ENCODE assay signal across 15 cellular contexts in the genomic region with DNA sequence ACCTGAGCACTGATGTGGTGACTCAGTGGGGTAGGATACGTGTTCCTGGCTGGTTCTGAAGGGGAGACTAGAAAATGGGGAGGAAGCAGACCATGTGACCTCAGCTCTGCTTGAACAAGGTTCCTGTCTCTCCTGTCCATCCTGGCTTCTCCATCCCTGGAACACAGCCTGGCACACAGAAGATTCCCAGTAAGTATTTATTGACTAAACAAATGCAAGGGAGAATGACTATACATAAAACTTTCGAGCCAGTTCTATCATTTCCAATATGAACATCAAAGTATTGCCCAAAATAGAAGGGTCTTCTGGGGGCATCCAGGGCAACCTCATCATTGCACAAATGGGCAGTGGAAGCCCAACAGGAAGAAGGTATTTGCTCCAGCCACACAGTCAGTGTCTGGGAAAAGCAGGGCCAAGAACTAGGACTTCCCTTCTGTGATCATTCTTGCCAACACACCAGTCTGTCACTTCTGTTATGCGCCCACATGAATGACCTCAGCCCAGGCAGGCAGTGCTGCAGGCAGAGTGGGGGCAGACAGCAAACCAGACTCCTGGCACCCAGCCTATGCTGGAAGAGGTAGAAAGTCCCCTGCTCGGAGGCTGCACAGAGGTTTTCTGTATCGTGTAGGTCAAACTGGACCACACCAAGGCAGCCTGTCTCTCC. TPM values are rescaled to one million over a fixed set of nuclear protein-coding genes. Genes with fewer than 3 reads are reported as not detected.
DNase-seq lines count a peak whose midpoint lies in the region; ATAC-seq, FAIRE-seq and TF ChIP-seq lines count a peak whose summit lies in the region.
"Had no signal": no experiment of that assay in that cellular context is flagged by ENCODE, and none has a peak within 500 bp of the region (broad histone marks: within the 10 kb centered on the region; RNA-seq: fewer than 3 reads in every experiment).

No MANE protein-coding gene starts in this region.

- DNase-seq in EL, result peak; percentile 86
- peak; percentile 61 for DNase-seq in GM12878 (ENCODE audit: low read depth, low spot score)
- no peak for DNase-seq in nephron progenitor cell
- no peak for DNase-seq in GM19238 (ENCODE audit: insufficient read length, low spot score)
- no peak for DNase-seq in activated naive CD4-positive, alpha-beta T cell treated with anti-CD3 and anti-CD28 coated beads, Interleukin-2, amount 50 U/mL, for 16 hours
- DNase-seq in NCI-H1930 (lab: John Stamatoyannopoulos, UW), result no peak
- DNase-seq in spleen, result no peak
- DNase-seq: cortex of kidney, NCI-H1417 treated with DMSO at 0.1 percent for 48 hours, NCI-H774, SHP77, stomach had no signal

- H3K27me3 ChIP-seq in GM12878 (replicated peaks in 1 of 2; ENCODE audit: control insufficient read depth in 2 of 2, insufficient read depth in 2 of 2, low read length in 1 of 2) (peaks cover 0 to 2% of the 10 kb centered on the region in 2 experiments; a peak in 1 of 4 replicates), spleen (replicated peaks in 1 of 7) (peaks cover 0 to 25% (median 2%) of the 10 kb centered on the region in 7 donors)

- no peaks in the 10 kb centered on the region for H4K20me1 ChIP-seq in GM12878 (ENCODE audit: control insufficient read depth, insufficient read depth)
- H4K20me1 ChIP-seq: BLaER1 treated with 17β-estradiol and CSF1 and Interleukin-3, amounts not matched to agents 10 nM and 100 nM had no signal

- in situ Hi-C loops in GM12878 (cut with MboI), result no loop called here

- H3K4me3 ChIP-seq in GM12878, result no peak overlapping the region
- no peak overlapping the region for H3K4me3 ChIP-seq in spleen
- H3K4me3 ChIP-seq: BLaER1 treated with 17β-estradiol and CSF1 and Interleukin-3, amounts not matched to agents 10 nM and 100 nM; stomach had no signal

- H3K9ac ChIP-seq in GM12878 (ENCODE audit: control insufficient read depth, insufficient read depth, low read length), result no peak overlapping the region
- H3K9ac ChIP-seq: BLaER1 treated with 17β-estradiol and CSF1 and Interleukin-3, amounts not matched to agents 10 nM and 100 nM had no signal

- H2AFZ ChIP-seq in GM12878 (ENCODE audit: control insufficient read depth, low read depth, low read length), result no peak overlapping the region

- no peak for FAIRE-seq in GM12878 (lab: Jason Lieb, UNC)

- intact Hi-C loops in GM12878 (cut with micrococcal nuclease; ENCODE audit: unreplicated experiment), result loop anchor here (10.0 kb wide), 1 partner anchor 347 kb away; no protein-coding TSS in a partner anchor
- intact Hi-C loops in spleen (cut with DNase I; ENCODE audit: low total_unique reads), result no loop called here

- TF ChIP-seq CTCF in GM12878 (IDR thresholded peaks at IDR 0.05 in 2 of 3, conservative IDR thresholded peaks at IDR 0.05 in 1 of 3; ENCODE audit: control insufficient read depth in 2 of 3, extremely low read depth in 1 of 3, insufficient read depth in 1 of 3, low read depth in 3 of 3, low read length in 3 of 3), result no peak
- no peak for TF ChIP-seq CTCF in nephron progenitor cell (IDR thresholded peaks at IDR 0.05)
- TF ChIP-seq CTCF in spleen (IDR thresholded peaks at IDR 0.05 in 8 of 11, conservative IDR thresholded peaks at IDR 0.05 in 3 of 11), result no peak

- POLR2A ChIA-PET in GM12878 (lab: Charles Lee), result no interaction called here

- H3K9me3 ChIP-seq in GM12878 (replicated peaks; ENCODE audit: control insufficient read depth, insufficient read depth, low read length) (no peaks in the 10 kb centered on the region; the same call in 2 of the 3 replicates), spleen (peaks cover 0 to 38% (median 19%) of the 10 kb centered on the region in 8 donors)

- CTCF ChIA-PET in GM12878 (lab: Yijun Ruan, JAX), result no interaction called here

- H3K27ac Mint-ChIP-seq in nephron progenitor cell, result no peak overlapping the region

- WGBS in GM12878 (ENCODE audit: insufficient coverage, insufficient replicate concordance, low lambda C conversion rate, missing lambda C conversion rate), result 0% methylated on average over 5 of the region's 5 CpGs
- WGBS in spleen, 5 donors, result 65 to 73% (median 69%) methylated on average over 4 to 5 of the region's 5 CpGs

- TF ChIP-seq POLR2A in GM12878 (IDR thresholded peaks at IDR 0.05; ENCODE audit: low read depth, low read length), result no peak
- no peak for TF ChIP-seq POLR2A in spleen (IDR thresholded peaks at IDR 0.05)

- SMC1A ChIA-PET in GM12878 (lab: Charles Lee; ENCODE audit: uncharacterized antibody, unreplicated experiment), result no interaction called here

- peaks cover 38% of the 10 kb centered on the region for H3K9me3 Mint-ChIP-seq in nephron progenitor cell

- peaks cover 10% of the 10 kb centered on the region for H3K4me1 ChIP-seq in GM12878 (ENCODE audit: control insufficient read depth, insufficient read depth, low read length)
- H3K4me1 ChIP-seq in spleen, result peaks cover 5 to 9% (median 8%) of the 10 kb centered on the region in 6 donors

- H3K4me1 Mint-ChIP-seq in nephron progenitor cell, result peaks cover 56% of the 10 kb centered on the region

- no peak overlapping the region for H3K4me2 ChIP-seq in GM12878 (ENCODE audit: control insufficient read depth, insufficient read depth)

- peak; percentile 60 for ATAC-seq in HG03432 (IDR thresholded peaks at IDR 0.05; ENCODE audit: unreplicated experiment)
- peak; percentile 86 for ATAC-seq in GM12878

- H3K36me3 ChIP-seq in GM12878 (ENCODE audit: control insufficient read depth in 2 of 2, insufficient read depth in 2 of 2, low read length in 1 of 2) (no peaks in the 10 kb centered on the region), spleen (no peaks in the 10 kb centered on the region)
- H3K36me3 ChIP-seq: stomach had no signal

- peaks cover 21% of the 10 kb centered on the region for H3K27me3 Mint-ChIP-seq in nephron progenitor cell (ENCODE audit: low read depth, poor library complexity)

- H3K27ac ChIP-seq in GM12878 (ENCODE audit: control insufficient read depth, insufficient read depth), result no peak overlapping the region
- no peak overlapping the region for H3K27ac ChIP-seq in spleen
- H3K27ac ChIP-seq: BLaER1 treated with 17β-estradiol and CSF1 and Interleukin-3, amounts not matched to agents 10 nM and 100 nM; stomach had no signal

- TF ChIP-seq RAD21 in GM12878 (IDR thresholded peaks at IDR 0.05; ENCODE audit: insufficient read depth, low read depth, low read length), result no peak

- H3K36me3 Mint-ChIP-seq in nephron progenitor cell (ENCODE audit: low read depth), result peaks cover 7% of the 10 kb centered on the region

- TF ChIP-seq EP300 in GM12878 (IDR thresholded peaks at IDR 0.05; ENCODE audit: borderline replicate concordance in 1 of 2, control insufficient read depth in 1 of 2, low read depth in 2 of 2, low read length in 2 of 2), result no peak

- H3K4me3 Mint-ChIP-seq in nephron progenitor cell, result peak overlapping the region; percentile 63

- BruUV-seq in GM12878 (replicated peaks; lab: Mats Ljungman, UMichigan), result no TSS peak

- RAD21 ChIA-PET in GM12878 (lab: Charles Lee; ENCODE audit: unreplicated experiment), result no interaction called here

- H3K79me2 ChIP-seq in GM12878 (ENCODE audit: control insufficient read depth, insufficient read depth, low read length), result no peaks in the 10 kb centered on the region

RNA-seq across cellular contexts. Expression of gene SERPINA9, which starts 5.6 kb away (rescaled TPM):
- not detected in 2 replicates for total RNA-seq in GM12878 (2013; cell fraction: nucleolus; rRNA removed)
- total RNA-seq in GM12878 (2014; rRNA removed), result not detected in 2 replicates
- total RNA-seq in GM12878 (2014; rRNA removed; fragmentation: Illumina TruSeq; extraction: Trizol), result not detected in 2 replicates
- not detected in 2 replicates for total RNA-seq in GM12878 (2021)
- polyA plus RNA-seq in GM12878 (2011; ENCODE audit: low read depth), result not detected
- polyA plus RNA-seq in GM12878 (2011; rRNA removed), result 0.05 TPM in 1 of 2 replicates, not detected in the other
- polyA plus RNA-seq in GM12878 (2011; cell fraction: cytosol; rRNA removed), result 0.07 TPM in 1 of 2 replicates, not detected in the other
- 0.10 TPM in 1 of 2 replicates, not detected in the other for polyA plus RNA-seq in GM12878 (2011; cell fraction: nucleus; rRNA removed)
- polyA plus RNA-seq in GM12878 (2012), result 0.11 TPM in 1 of 2 replicates, not detected in the other
- polyA plus RNA-seq in GM12878 (2014; fragmentation: Illumina TruSeq; extraction: Trizol), result not detected in 2 replicates
- not detected for polyA plus RNA-seq in GM12878 (2014; fragmentation: Nextera tagmentation; extraction: Ambion mirVana)
- polyA plus RNA-seq in GM12878 (2014; rRNA removed), result not detected in 2 replicates
- polyA plus RNA-seq in GM12878 (2016; fragmentation: Nextera tagmentation; extraction: Ambion mirVana), result not detected
- polyA minus RNA-seq in GM12878 (2011; rRNA and poly(A)+ RNA removed), result not detected in 2 replicates
- polyA minus RNA-seq in GM12878 (2011; cell fraction: cytosol; rRNA and poly(A)+ RNA removed), result not detected in 2 replicates
- polyA minus RNA-seq in GM12878 (2011; cell fraction: nucleus; rRNA and poly(A)+ RNA removed), result not detected in 2 replicates
- not detected for total RNA-seq in spleen
- polyA plus RNA-seq in spleen, result 1 to 10 TPM in 1 of 3 donors, under 1 TPM in 2; 0.10 to 8.9 (median 0.65) TPM
- total RNA-seq: fibroblast of villous mesenchyme, stomach had no signal

RNA-seq across cellular contexts. Expression of gene SERPINA12, which starts 27.7 kb away (rescaled TPM):
- not detected in 2 replicates for total RNA-seq in GM12878 (2013; cell fraction: nucleolus; rRNA removed)
- total RNA-seq in GM12878 (2014; rRNA removed), result not detected in 2 replicates
- not detected in 2 replicates for total RNA-seq in GM12878 (2014; rRNA removed; fragmentation: Illumina TruSeq; extraction: Trizol)
- not detected in 2 replicates for total RNA-seq in GM12878 (2021)
- not detected for polyA plus RNA-seq in GM12878 (2011; ENCODE audit: low read depth)
- polyA plus RNA-seq in GM12878 (2011; rRNA removed), result not detected in 2 replicates
- not detected in 2 replicates for polyA plus RNA-seq in GM12878 (2011; cell fraction: cytosol; rRNA removed)
- polyA plus RNA-seq in GM12878 (2011; cell fraction: nucleus; rRNA removed), result not detected in 2 replicates
- polyA plus RNA-seq in GM12878 (2012), result not detected in 2 replicates
- polyA plus RNA-seq in GM12878 (2014; fragmentation: Illumina TruSeq; extraction: Trizol), result not detected in 2 replicates
- not detected for polyA plus RNA-seq in GM12878 (2014; fragmentation: Nextera tagmentation; extraction: Ambion mirVana)
- polyA plus RNA-seq in GM12878 (2014; rRNA removed), result not detected in 2 replicates
- polyA plus RNA-seq in GM12878 (2016; fragmentation: Nextera tagmentation; extraction: Ambion mirVana), result not detected
- polyA minus RNA-seq in GM12878 (2011; rRNA and poly(A)+ RNA removed), result not detected in 2 replicates
- polyA minus RNA-seq in GM12878 (2011; cell fraction: cytosol; rRNA and poly(A)+ RNA removed), result not detected in 2 replicates
- polyA minus RNA-seq in GM12878 (2011; cell fraction: nucleus; rRNA and poly(A)+ RNA removed), result not detected in 2 replicates
- total RNA-seq in spleen, result not detected
- not detected for polyA plus RNA-seq in spleen
- total RNA-seq: fibroblast of villous mesenchyme, stomach had no signal

RNA-seq across cellular contexts. Expression of gene SERPINA11, which starts 29.0 kb away (rescaled TPM):
- total RNA-seq in GM12878 (2013; cell fraction: nucleolus; rRNA removed), result not detected in 2 replicates
- total RNA-seq in GM12878 (2014; rRNA removed) (not detected in 2 replicates), GM12878 (2014; rRNA removed; fragmentation: Illumina TruSeq; extraction: Trizol) (not detected in 2 replicates), GM12878 (2021) (not detected in 2 replicates), spleen (not detected)
- not detected for polyA plus RNA-seq in GM12878 (2011; ENCODE audit: low read depth)
- polyA plus RNA-seq in GM12878 (2011; rRNA removed) (not detected in 2 replicates), GM12878 (2014; fragmentation: Illumina TruSeq; extraction: Trizol) (not detected in 2 replicates), GM12878 (2014; fragmentation: Nextera tagmentation; extraction: Ambion mirVana) (not detected), GM12878 (2014; rRNA removed) (not detected in 2 replicates), GM12878 (2016; fragmentation: Nextera tagmentation; extraction: Ambion mirVana) (under 1 TPM in 1 of 2 experiments, not detected in 1; 0.11 TPM), spleen (not detected)
- polyA plus RNA-seq in GM12878 (2011; cell fraction: cytosol; rRNA removed), result not detected in 2 replicates
- polyA plus RNA-seq in GM12878 (2011; cell fraction: nucleus; rRNA removed), result not detected in 2 replicates
- polyA plus RNA-seq in GM12878 (2012), result not detected in 2 replicates
- not detected in 2 replicates for polyA minus RNA-seq in GM12878 (2011; rRNA and poly(A)+ RNA removed)
- not detected in 2 replicates for polyA minus RNA-seq in GM12878 (2011; cell fraction: cytosol; rRNA and poly(A)+ RNA removed)
- not detected in 2 replicates for polyA minus RNA-seq in GM12878 (2011; cell fraction: nucleus; rRNA and poly(A)+ RNA removed)
- total RNA-seq: fibroblast of villous mesenchyme, stomach had no signal

Comparison
In these comparisons a context has a peak if more than half of its experiments do, and no peak if none do; other contexts are left out.
1. DNase-seq: peak in EL (single experiment) and GM12878 (single experiment); none in nephron progenitor cell (single experiment), GM19238 (single experiment), activated naive CD4-positive, alpha-beta T cell treated with anti-CD3 and anti-CD28 coated beads, Interleukin-2, amount 50 U/mL, for 16 hours (single experiment), NCI-H1930 (0 of 2) and spleen (single experiment).